16 cellular contexts compared by ENCODE assay signal in the genomic region with DNA sequence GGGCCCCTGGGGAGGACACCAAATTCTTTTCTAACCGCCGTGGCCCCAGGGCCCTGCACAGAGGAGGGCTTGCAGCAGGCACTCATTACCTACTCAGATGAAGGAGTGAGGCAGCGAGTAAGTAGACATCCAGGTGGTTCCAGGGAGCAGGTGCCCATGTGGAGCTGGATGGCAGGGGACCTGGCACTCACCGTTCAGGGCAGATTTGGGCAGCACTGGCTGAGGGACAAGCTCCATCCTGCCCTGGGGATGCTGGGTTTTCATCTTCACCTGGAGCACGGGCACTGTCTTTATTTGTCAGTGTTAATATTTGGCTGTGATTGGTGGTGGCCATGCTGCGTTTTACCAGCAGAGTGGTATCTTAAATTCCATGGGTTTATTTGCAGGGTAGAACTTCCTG.
DNase-seq lines count a peak whose midpoint lies in the region; ATAC-seq and TF ChIP-seq lines count a peak whose summit lies in the region.
"Had no signal": no experiment of that assay in that cellular context is flagged by ENCODE, and none has a peak within 500 bp of the region (broad histone marks: within the 10 kb centered on the region; RNA-seq: fewer than 3 reads in every experiment).

No MANE protein-coding gene starts in this region.

- peaks cover 2% of the 10 kb centered on the region for H3K27me3 Mint-ChIP-seq in endothelial cell (ENCODE audit: unreplicated experiment)
- H3K27me3 Mint-ChIP-seq in stimulated activated naive B cell treated with anti-CD40 and anti-IgM and Interleukin-4, amounts not matched to agents 10 μg/mL and 1 μg/mL and 100 μg/mL, for 72 hours, result no peaks in the 10 kb centered on the region
- H3K27me3 Mint-ChIP-seq: IgD-negative memory B cell had no signal

- H3K4me3 Mint-ChIP-seq in endothelial cell (ENCODE audit: unreplicated experiment), result peak overlapping the region; percentile 25
- no peak overlapping the region for H3K4me3 Mint-ChIP-seq in stimulated activated naive B cell treated with anti-CD40 and anti-IgM and Interleukin-4, amounts not matched to agents 10 μg/mL and 1 μg/mL and 100 μg/mL, for 72 hours
- H3K4me3 Mint-ChIP-seq: CD8-positive, alpha-beta T cell; IgD-negative memory B cell had no signal

- H3K36me3 ChIP-seq in BLaER1 treated with 17β-estradiol and CSF1 and Interleukin-3, amounts not matched to agents 10 nM and 100 nM, result no peaks in the 10 kb centered on the region; a peak in 2 of 22 replicates
- H3K36me3 ChIP-seq in SJCRH30, result no peaks in the 10 kb centered on the region
- H3K36me3 ChIP-seq: HAP-1 had no signal

- H3K4me2 ChIP-seq in BLaER1 treated with 17β-estradiol and CSF1 and Interleukin-3, amounts not matched to agents 10 nM and 100 nM, result peak overlapping the region; percentile 47 to 98 (median 87); a peak in 20 of 22 replicates

- no peaks in the 10 kb centered on the region for H3K27me3 ChIP-seq in BLaER1 treated with 17β-estradiol and CSF1 and Interleukin-3, amounts not matched to agents 10 nM and 100 nM
- peaks cover 1% of the 10 kb centered on the region; the same call in 1 of the 2 replicates for H3K27me3 ChIP-seq in SJCRH30

- H4K20me1 ChIP-seq in BLaER1 treated with 17β-estradiol and CSF1 and Interleukin-3, amounts not matched to agents 10 nM and 100 nM, result peaks cover 0 to 90% (median 19%) of the 10 kb centered on the region in 11 experiments; a peak in 14 of 22 replicates

- no peak for TF ChIP-seq CTCF in endothelial cell (IDR thresholded peaks at IDR 0.05; ENCODE audit: unreplicated experiment)

- H3K4me1 Mint-ChIP-seq in endothelial cell (ENCODE audit: unreplicated experiment), result no peaks in the 10 kb centered on the region
- H3K4me1 Mint-ChIP-seq in stimulated activated naive B cell treated with anti-CD40 and anti-IgM and Interleukin-4, amounts not matched to agents 10 μg/mL and 1 μg/mL and 100 μg/mL, for 72 hours, result no peaks in the 10 kb centered on the region
- H3K4me1 Mint-ChIP-seq: IgD-negative memory B cell had no signal

- peak overlapping the region in 1 of 11 experiments; percentile 53; a peak in 1 of 22 replicates for H3K9ac ChIP-seq in BLaER1 treated with 17β-estradiol and CSF1 and Interleukin-3, amounts not matched to agents 10 nM and 100 nM

- peak overlapping the region in 4 of 11 experiments; percentile 66 to 92 (median 73); a peak in 7 of 22 replicates for H3K27ac ChIP-seq in BLaER1 treated with 17β-estradiol and CSF1 and Interleukin-3, amounts not matched to agents 10 nM and 100 nM
- no peak overlapping the region for H3K27ac ChIP-seq in SJCRH30
- H3K27ac ChIP-seq: C4-2B had no signal

- peak; percentile 43 for DNase-seq in NCI-H2107 treated with DMSO at 0.1 percent for 48 hours (lab: John Stamatoyannopoulos, UW; ENCODE audit: unreplicated experiment)
- no peak for DNase-seq in NCI-H2107 (lab: John Stamatoyannopoulos, UW)
- peak; percentile 39 for DNase-seq in NCI-H1105 (lab: John Stamatoyannopoulos, UW)
- no peak for DNase-seq in endothelial cell (ENCODE audit: low spot score)
- no peak for DNase-seq in SJCRH30
- DNase-seq in stimulated activated naive B cell treated with anti-CD40 and anti-IgM and Interleukin-4, amounts not matched to agents 10 μg/mL and 1 μg/mL and 100 μg/mL, for 72 hours, result no peak
- DNase-seq: ACHN; Caco-2; CD8-positive, alpha-beta T cell; GOT3 had no signal

- no peaks in the 10 kb centered on the region for H3K36me3 Mint-ChIP-seq in endothelial cell (ENCODE audit: low read depth, unreplicated experiment)
- no peaks in the 10 kb centered on the region for H3K36me3 Mint-ChIP-seq in stimulated activated naive B cell treated with anti-CD40 and anti-IgM and Interleukin-4, amounts not matched to agents 10 μg/mL and 1 μg/mL and 100 μg/mL, for 72 hours
- H3K36me3 Mint-ChIP-seq: CD8-positive, alpha-beta T cell; IgD-negative memory B cell had no signal

- no peak for ATAC-seq in GM21619 (IDR thresholded peaks at IDR 0.05; ENCODE audit: unreplicated experiment)
- no peak for ATAC-seq in stimulated activated naive B cell treated with anti-CD40 and anti-IgM and Interleukin-4, amounts not matched to agents 10 μg/mL and 1 μg/mL and 100 μg/mL, for 72 hours (replicated peaks)
- ATAC-seq: CD8-positive, alpha-beta T cell; GM12878 had no signal

- H3K9me3 ChIP-seq in BLaER1 treated with 17β-estradiol and CSF1 and Interleukin-3, amounts not matched to agents 10 nM and 100 nM (replicated peaks in 1 of 11), result no peaks in the 10 kb centered on the region
- no peaks in the 10 kb centered on the region for H3K9me3 ChIP-seq in SJCRH30 (replicated peaks)
- H3K9me3 ChIP-seq: Caco-2, HAP-1 had no signal

- H3K4me3 ChIP-seq in BLaER1 treated with 17β-estradiol and CSF1 and Interleukin-3, amounts not matched to agents 10 nM and 100 nM, result no peak overlapping the region; a peak in 1 of 20 replicates
- no peak overlapping the region for H3K4me3 ChIP-seq in SJCRH30
- H3K4me3 ChIP-seq: GM12878, HAP-1 had no signal

- H3K27ac Mint-ChIP-seq in endothelial cell (ENCODE audit: unreplicated experiment), result no peak overlapping the region
- no peak overlapping the region for H3K27ac Mint-ChIP-seq in stimulated activated naive B cell treated with anti-CD40 and anti-IgM and Interleukin-4, amounts not matched to agents 10 μg/mL and 1 μg/mL and 100 μg/mL, for 72 hours
- H3K27ac Mint-ChIP-seq: CD8-positive, alpha-beta T cell; IgD-negative memory B cell had no signal

- peaks cover 37 to 75% (median 71%) of the 10 kb centered on the region in 10 experiments for H3K4me1 ChIP-seq in BLaER1 treated with 17β-estradiol and CSF1 and Interleukin-3, amounts not matched to agents 10 nM and 100 nM
- peaks cover 9% of the 10 kb centered on the region for H3K4me1 ChIP-seq in SJCRH30
- H3K4me1 ChIP-seq: Caco-2, HAP-1 had no signal

- H3K9me3 Mint-ChIP-seq in endothelial cell (ENCODE audit: unreplicated experiment), result no peaks in the 10 kb centered on the region
- no peaks in the 10 kb centered on the region for H3K9me3 Mint-ChIP-seq in stimulated activated naive B cell treated with anti-CD40 and anti-IgM and Interleukin-4, amounts not matched to agents 10 μg/mL and 1 μg/mL and 100 μg/mL, for 72 hours
- H3K9me3 Mint-ChIP-seq: CD8-positive, alpha-beta T cell had no signal

Comparison
In these comparisons a context has a peak if more than half of its experiments do, and no peak if none do; other contexts are left out.
1. DNase-seq: peak in NCI-H2107 treated with DMSO at 0.1 percent for 48 hours (single experiment) and NCI-H1105 (single experiment); none in NCI-H2107 (single experiment), endothelial cell (single experiment), SJCRH30 (0 of 2) and stimulated activated naive B cell treated with anti-CD40 and anti-IgM and Interleukin-4, amounts not matched to agents 10 μg/mL and 1 μg/mL and 100 μg/mL, for 72 hours (single experiment).